Comparison of ENCODE assay signal across 18 cellular contexts in genomic region chr2:162688403-162688802, GRCh38.
DNase-seq lines count a peak whose midpoint lies in the region; ATAC-seq, FAIRE-seq and TF ChIP-seq lines count a peak whose summit lies in the region.
"Had no signal": no experiment of that assay in that cellular context is flagged by ENCODE, and none has a peak within 500 bp of the region (broad histone marks: within the 10 kb centered on the region; RNA-seq: fewer than 3 reads in every experiment).

No MANE protein-coding gene starts in this region.

- TF ChIP-seq EP300 in HepG2 (IDR thresholded peaks at IDR 0.05; ENCODE audit: low read depth in 2 of 2, low read length in 2 of 2) (no peak), HepG2 (CRISPR knock-in tag; IDR thresholded peaks at IDR 0.05; ENCODE audit: borderline replicate concordance) (no peak)

- no peaks in the 10 kb centered on the region for H4K20me1 ChIP-seq in HepG2 (ENCODE audit: insufficient read depth, low read length)
- H4K20me1 ChIP-seq: BLaER1 had no signal

- FAIRE-seq in HepG2 (lab: Jason Lieb, UNC) (no peak), islet of Langerhans (lab: Jason Lieb, UNC) (peak; percentile 17), small intestine (lab: Jason Lieb, UNC) (no peak)
- FAIRE-seq: GM12878, H1 had no signal

- no peak overlapping the region for H2AFZ ChIP-seq in HepG2 (ENCODE audit: low read length)

- peaks cover 1 to 19% (median 7%) of the 10 kb centered on the region in 4 donors for H3K4me1 ChIP-seq in liver (ENCODE audit: control insufficient read depth in 4 of 4, insufficient read depth in 4 of 4, low read length in 3 of 4)
- H3K4me1 ChIP-seq in HepG2 (ENCODE audit: insufficient read depth, low read length) = no peaks in the 10 kb centered on the region
- no peaks in the 10 kb centered on the region for H3K4me1 ChIP-seq in small intestine (ENCODE audit: control insufficient read depth in 2 of 2, insufficient read depth in 1 of 2, low read depth in 1 of 2, low read length in 1 of 2)
- H3K4me1 ChIP-seq: BLaER1 had no signal

- no peak overlapping the region for H3K4me2 ChIP-seq in HepG2 (ENCODE audit: low read depth, low read length)
- H3K4me2 ChIP-seq: BLaER1 had no signal

- ATAC-seq in HepG2 (no peak), GM21390 (IDR thresholded peaks at IDR 0.05; ENCODE audit: unreplicated experiment) (no peak)
- ATAC-seq: GM12878 had no signal

- no peak for TF ChIP-seq POLR2A in HepG2 (IDR thresholded peaks at IDR 0.05; ENCODE audit: insufficient read depth in 1 of 2, low read depth in 2 of 2, low read length in 2 of 2)

- intact Hi-C loops in HepG2 (cut with micrococcal nuclease; ENCODE audit: unreplicated experiment) = no loop called here

- WGBS in liver = 49% methylated on average over 3 of the region's 3 CpGs
- WGBS in HepG2 (ENCODE audit: low lambda C conversion rate) = 4% methylated on average over 3 of the region's 3 CpGs
- WGBS in small intestine, 3 donors = 9 to 60% (median 23%) methylated on average over 3 of the region's 3 CpGs

- no peak overlapping the region for H3K9ac ChIP-seq in liver (ENCODE audit: low read depth in 1 of 2, low read length in 2 of 2)
- no peak overlapping the region for H3K9ac ChIP-seq in HepG2 (ENCODE audit: insufficient read depth, low read depth, low read length)
- H3K9ac ChIP-seq: BLaER1 had no signal

- H3K27ac ChIP-seq in liver (ENCODE audit: low read depth in 1 of 2, low read length in 2 of 2) (no peak overlapping the region), HepG2 (ENCODE audit: extremely low read length, insufficient read depth, low read length) (no peak overlapping the region), small intestine (ENCODE audit: low read depth in 1 of 2, low read length in 1 of 2) (no peak overlapping the region)
- H3K27ac ChIP-seq: BLaER1 had no signal

- H3K4me3 ChIP-seq in liver (ENCODE audit: low read depth in 1 of 3, low read length in 3 of 3) = no peak overlapping the region
- H3K4me3 ChIP-seq in HepG2 (replicated peaks in 1 of 3; ENCODE audit: insufficient read depth in 1 of 3, low read depth in 2 of 3, low read length in 3 of 3) = no peak overlapping the region
- no peak overlapping the region for H3K4me3 ChIP-seq in small intestine (ENCODE audit: low read depth in 1 of 2, low read length in 2 of 2)
- H3K4me3 ChIP-seq: BLaER1, GM12878 had no signal

- CTCF ChIA-PET in HepG2 (lab: Yijun Ruan, JAX; ENCODE audit: low intra/inter-chr PET ratio, low total read pairs) = no interaction called here

- no peaks in the 10 kb centered on the region for H3K79me2 ChIP-seq in HepG2 (ENCODE audit: insufficient read depth, low read length)

- DNase-seq in HepG2 (ENCODE audit: low spot score) (no peak), SW480 (ENCODE audit: low spot score) (peak; percentile 4), small intestine (peak; percentile 52), NCI-H2107 (lab: John Stamatoyannopoulos, UW) (no peak), ecto neural progenitor cell (ENCODE audit: low spot score) (no peak)
- DNase-seq: 8988T; CD4-positive, alpha-beta memory T cell; DMS 273 treated with DMSO at 0.1 percent for 48 hours; DMS53; DND-41; EL; H9 had no signal

- in situ Hi-C loops in HepG2 (cut with HindIII; ENCODE audit: extremely low pct_ligation_motif_present, low pct_unique_long_range_greater_than_20kb) = no loop called here

- TF ChIP-seq CTCF in liver (IDR thresholded peaks at IDR 0.05; ENCODE audit: low read depth, low read length, missing input control) (no peak), HepG2 (CRISPR knock-in tag; IDR thresholded peaks at IDR 0.05) (no peak)

- no peaks in the 10 kb centered on the region for H3K9me3 ChIP-seq in liver (ENCODE audit: control insufficient read depth in 4 of 4, low read length in 3 of 4)
- H3K9me3 ChIP-seq in HepG2 (ENCODE audit: low read length) = no peaks in the 10 kb centered on the region
- no peaks in the 10 kb centered on the region for H3K9me3 ChIP-seq in small intestine (ENCODE audit: control insufficient read depth, low read depth)
- H3K9me3 ChIP-seq: BLaER1 had no signal

- no TSS peak for BruUV-seq in HepG2 (replicated peaks; lab: Mats Ljungman, UMichigan)

- H3K27me3 ChIP-seq in liver (ENCODE audit: control insufficient read depth in 4 of 4, insufficient read depth in 4 of 4, low read length in 3 of 4) (no peaks in the 10 kb centered on the region), HepG2 (ENCODE audit: control insufficient read depth in 1 of 2, insufficient read depth in 2 of 2, low read length in 2 of 2) (no peaks in the 10 kb centered on the region), small intestine (ENCODE audit: control insufficient read depth in 2 of 2, insufficient read depth in 2 of 2, low read length in 2 of 2) (no peaks in the 10 kb centered on the region)
- H3K27me3 ChIP-seq: BLaER1 had no signal

- H3K36me3 ChIP-seq in liver (ENCODE audit: control insufficient read depth in 4 of 4, insufficient read depth in 3 of 4, low read depth in 1 of 4, low read length in 3 of 4) = no peaks in the 10 kb centered on the region
- H3K36me3 ChIP-seq in HepG2 (replicated peaks in 1 of 2; ENCODE audit: control insufficient read depth in 1 of 2, insufficient read depth in 2 of 2, low read length in 2 of 2) = no peaks in the 10 kb centered on the region
- no peaks in the 10 kb centered on the region for H3K36me3 ChIP-seq in small intestine (ENCODE audit: control insufficient read depth in 2 of 2, insufficient read depth in 2 of 2, low read length in 2 of 2)
- H3K36me3 ChIP-seq: BLaER1 had no signal

- TF ChIP-seq RAD21 in liver (IDR thresholded peaks at IDR 0.05) (no peak), HepG2 (CRISPR knock-in tag; IDR thresholded peaks at IDR 0.05) (no peak)

- POLR2A ChIA-PET in HepG2 (lab: Yijun Ruan, JAX) = no interaction called here

TF ChIP-seq in liver, 16 proteins besides CTCF, POLR2A, EP300 and RAD21 (continues in another document):
- TF ChIP-seq GABPA (IDR thresholded peaks at IDR 0.05 in 1 of 2, conservative IDR thresholded peaks at IDR 0.05 in 1 of 2) (no peak), RXRA (IDR thresholded peaks at IDR 0.05) (peak in 1 of 2 donors; percentile 11), JUND (IDR thresholded peaks at IDR 0.05) (no peak), SP1 (IDR thresholded peaks at IDR 0.05) (no peak), EGR1 (IDR thresholded peaks at IDR 0.05; ENCODE audit: low read depth in 2 of 2) (no peak), NR2F2 (IDR thresholded peaks at IDR 0.05) (no peak), FOXA2 (IDR thresholded peaks at IDR 0.05) (no peak)
- TF ChIP-seq, protein P1, sequence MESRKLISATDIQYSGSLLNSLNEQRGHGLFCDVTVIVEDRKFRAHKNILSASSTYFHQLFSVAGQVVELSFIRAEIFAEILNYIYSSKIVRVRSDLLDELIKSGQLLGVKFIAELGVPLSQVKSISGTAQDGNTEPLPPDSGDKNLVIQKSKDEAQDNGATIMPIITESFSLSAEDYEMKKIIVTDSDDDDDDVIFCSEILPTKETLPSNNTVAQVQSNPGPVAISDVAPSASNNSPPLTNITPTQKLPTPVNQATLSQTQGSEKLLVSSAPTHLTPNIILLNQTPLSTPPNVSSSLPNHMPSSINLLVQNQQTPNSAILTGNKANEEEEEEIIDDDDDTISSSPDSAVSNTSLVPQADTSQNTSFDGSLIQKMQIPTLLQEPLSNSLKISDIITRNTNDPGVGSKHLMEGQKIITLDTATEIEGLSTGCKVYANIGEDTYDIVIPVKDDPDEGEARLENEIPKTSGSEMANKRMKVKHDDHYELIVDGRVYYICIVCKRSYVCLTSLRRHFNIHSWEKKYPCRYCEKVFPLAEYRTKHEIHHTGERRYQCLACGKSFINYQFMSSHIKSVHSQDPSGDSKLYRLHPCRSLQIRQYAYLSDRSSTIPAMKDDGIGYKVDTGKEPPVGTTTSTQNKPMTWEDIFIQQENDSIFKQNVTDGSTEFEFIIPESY (IDR thresholded peaks at IDR 0.05) = no peak
- TF ChIP-seq, protein P2, sequence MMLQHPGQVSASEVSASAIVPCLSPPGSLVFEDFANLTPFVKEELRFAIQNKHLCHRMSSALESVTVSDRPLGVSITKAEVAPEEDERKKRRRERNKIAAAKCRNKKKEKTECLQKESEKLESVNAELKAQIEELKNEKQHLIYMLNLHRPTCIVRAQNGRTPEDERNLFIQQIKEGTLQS (IDR thresholded peaks at IDR 0.05) = no peak
- TF ChIP-seq, protein P3, sequence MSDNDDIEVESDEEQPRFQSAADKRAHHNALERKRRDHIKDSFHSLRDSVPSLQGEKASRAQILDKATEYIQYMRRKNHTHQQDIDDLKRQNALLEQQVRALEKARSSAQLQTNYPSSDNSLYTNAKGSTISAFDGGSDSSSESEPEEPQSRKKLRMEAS (IDR thresholded peaks at IDR 0.05) = no peak

TF ChIP-seq in HepG2, 621 proteins besides CTCF, POLR2A, EP300 and RAD21 (continues in another document):
- TF ChIP-seq RCOR2 (CRISPR knock-in tag; IDR thresholded peaks at IDR 0.05) (no peak), ZBTB7A (CRISPR knock-in tag; IDR thresholded peaks at IDR 0.05) (no peak), ASH2L (IDR thresholded peaks at IDR 0.05; ENCODE audit: insufficient read length, low read depth, low read length) (no peak), NFE2L2 (IDR thresholded peaks at IDR 0.05; ENCODE audit: low read length) (no peak), CSRNP1 (CRISPR knock-in tag; IDR thresholded peaks at IDR 0.05) (no peak), ZNF101 (CRISPR knock-in tag; IDR thresholded peaks at IDR 0.05; ENCODE audit: borderline replicate concordance, low read depth) (no peak), HNRNPUL1 (IDR thresholded peaks at IDR 0.05; ENCODE audit: low read depth, low read length) (no peak), ZNF552 (CRISPR knock-in tag; IDR thresholded peaks at IDR 0.05; ENCODE audit: borderline replicate concordance) (no peak), DNMT3B (CRISPR knock-in tag; conservative IDR thresholded peaks at IDR 0.05) (no peak)
- TF ChIP-seq, protein P4, sequence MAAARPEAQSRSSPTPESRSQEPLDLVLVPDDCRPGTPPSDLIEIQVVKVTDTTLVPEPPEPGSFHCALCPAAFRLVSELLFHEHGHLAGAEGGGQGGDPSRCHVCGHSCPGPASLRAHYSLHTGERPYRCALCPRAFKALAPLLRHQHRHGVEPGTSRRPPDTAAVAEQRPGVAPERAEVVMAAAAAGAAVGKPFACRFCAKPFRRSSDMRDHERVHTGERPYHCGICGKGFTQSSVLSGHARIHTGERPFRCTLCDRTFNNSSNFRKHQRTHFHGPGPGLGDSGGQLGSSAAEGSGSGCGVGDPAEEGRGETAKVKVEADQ (CRISPR knock-in tag; IDR thresholded peaks at IDR 0.05; ENCODE audit: borderline replicate concordance) = no peak

Comparison
In these comparisons a context has a peak if more than half of its experiments do, and no peak if none do; other contexts are left out.
1. DNase-seq: peak in SW480 (single experiment) and small intestine (single experiment); none in HepG2 (single experiment), NCI-H2107 (single experiment) and ecto neural progenitor cell (single experiment).